Comparison of ENCODE assay signal across 9 cellular contexts in the genomic region with DNA sequence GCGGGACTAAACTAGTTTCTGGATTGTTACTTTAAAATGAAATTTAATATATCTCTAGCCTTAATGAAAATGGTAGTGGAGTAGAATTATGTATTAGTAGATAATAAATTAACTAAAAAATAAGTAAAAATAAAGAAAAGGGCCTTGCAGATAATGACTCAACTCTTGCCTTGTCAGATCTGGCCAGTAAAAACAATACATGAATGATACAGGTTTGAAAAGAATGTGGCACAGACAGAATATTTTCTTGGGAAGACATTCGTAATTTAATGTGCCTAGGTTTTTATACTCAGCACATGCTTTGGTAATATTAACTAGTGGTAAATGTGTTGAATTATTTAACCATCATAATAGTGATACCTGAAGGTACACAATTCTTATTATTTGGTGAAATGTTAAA. TPM values are rescaled to one million over a fixed set of nuclear protein-coding genes. Genes with fewer than 3 reads are reported as not detected.
DNase-seq lines count a peak whose midpoint lies in the region; ATAC-seq, FAIRE-seq and TF ChIP-seq lines count a peak whose summit lies in the region.
"Had no signal": no experiment of that assay in that cellular context is flagged by ENCODE, and none has a peak within 500 bp of the region (broad histone marks: within the 10 kb centered on the region; RNA-seq: fewer than 3 reads in every experiment).

No MANE protein-coding gene starts in this region.

- intact Hi-C loops in MCF 10A (cut with micrococcal nuclease), result loop anchor here (1.0 to 2.0 kb wide), 2 partner anchors 8 to 27 kb away; no protein-coding TSS in a partner anchor
- intact Hi-C loops in breast epithelium (cut with DNase I; ENCODE audit: low total_unique reads), result no loop called here
- intact Hi-C loops in tibial artery (cut with DNase I; ENCODE audit: low total_unique reads), result no loop called here

- TF ChIP-seq CTCF in MCF 10A (IDR thresholded peaks at IDR 0.05; ENCODE audit: unreplicated experiment) (no peak), breast epithelium (IDR thresholded peaks at IDR 0.05) (no peak), tibial artery (IDR thresholded peaks at IDR 0.05) (no peak)

- H3K36me3 ChIP-seq in breast epithelium (no peaks in the 10 kb centered on the region), tibial artery (peaks cover 0 to 6% (median 0%) of the 10 kb centered on the region in 3 donors)

- no peaks in the 10 kb centered on the region for H3K27me3 Mint-ChIP-seq in MCF 10A (ENCODE audit: insufficient read depth, unreplicated experiment)
- no peaks in the 10 kb centered on the region for H3K27me3 Mint-ChIP-seq in activated naive CD8-positive, alpha-beta T cell treated with anti-CD3 and anti-CD28 coated beads, Interleukin-2, amount 10 ng/mL, durations not matched to agents 7 days and 5 days

- CTCF ChIA-PET in MCF 10A (lab: Yijun Ruan, JAX), result interaction anchor here (0.7 to 1.9 kb wide), 3 partner anchors 9 to 376 kb away, joined by 4 to 14 read pairs (median 6); no protein-coding TSS in a partner anchor

- H3K9me3 ChIP-seq in breast epithelium (peaks cover 0 to 1% of the 10 kb centered on the region in 2 donors), tibial artery (peaks cover 0 to 2% (median under 1%) of the 10 kb centered on the region in 3 donors)

- H3K27ac ChIP-seq in breast epithelium (no peak overlapping the region), tibial artery (peak overlapping the region; percentile 64 to 70)

- peaks cover 8% of the 10 kb centered on the region for H3K9me3 Mint-ChIP-seq in MCF 10A (ENCODE audit: unreplicated experiment)
- H3K9me3 Mint-ChIP-seq in activated naive CD8-positive, alpha-beta T cell treated with anti-CD3 and anti-CD28 coated beads, Interleukin-2, amount 10 ng/mL, durations not matched to agents 7 days and 5 days, result no peaks in the 10 kb centered on the region
- H3K9me3 Mint-ChIP-seq: CD14-positive monocyte had no signal

- H3K4me3 ChIP-seq in breast epithelium (peak overlapping the region in 1 of 3 donors; percentile 29), tibial artery (peak overlapping the region; percentile 20 to 28)

- H3K36me3 Mint-ChIP-seq in MCF 10A (ENCODE audit: insufficient read depth, unreplicated experiment), result peaks cover 6% of the 10 kb centered on the region
- H3K36me3 Mint-ChIP-seq in activated naive CD8-positive, alpha-beta T cell treated with anti-CD3 and anti-CD28 coated beads, Interleukin-2, amount 10 ng/mL, durations not matched to agents 7 days and 5 days, result peaks cover 40% of the 10 kb centered on the region

- peak overlapping the region; percentile 82 for H3K27ac Mint-ChIP-seq in MCF 10A (ENCODE audit: low read depth, unreplicated experiment)
- H3K27ac Mint-ChIP-seq in activated naive CD8-positive, alpha-beta T cell treated with anti-CD3 and anti-CD28 coated beads, Interleukin-2, amount 10 ng/mL, durations not matched to agents 7 days and 5 days, result peak overlapping the region; percentile 89

- H3K4me1 Mint-ChIP-seq in MCF 10A (ENCODE audit: insufficient read depth, unreplicated experiment), result peaks cover 18% of the 10 kb centered on the region
- H3K4me1 Mint-ChIP-seq in activated naive CD8-positive, alpha-beta T cell treated with anti-CD3 and anti-CD28 coated beads, Interleukin-2, amount 10 ng/mL, durations not matched to agents 7 days and 5 days, result peaks cover 63% of the 10 kb centered on the region

- TF ChIP-seq POLR2A in breast epithelium (IDR thresholded peaks at IDR 0.05), result no peak

- BruUV-seq in MCF 10A (replicated peaks; lab: Mats Ljungman, UMichigan), result no TSS peak

- FAIRE-seq in islet of Langerhans (lab: Jason Lieb, UNC), result peak; percentile 84

- no peak for ATAC-seq in activated naive CD8-positive, alpha-beta T cell treated with anti-CD3 and anti-CD28 coated beads, Interleukin-2, amount 10 ng/mL, durations not matched to agents 7 days and 5 days (ENCODE audit: low read depth)
- ATAC-seq in HG03196 (IDR thresholded peaks at IDR 0.05; ENCODE audit: unreplicated experiment), result no peak

- H3K4me3 Mint-ChIP-seq in MCF 10A (ENCODE audit: unreplicated experiment), result no peak overlapping the region
- peak overlapping the region; percentile 67 for H3K4me3 Mint-ChIP-seq in activated naive CD8-positive, alpha-beta T cell treated with anti-CD3 and anti-CD28 coated beads, Interleukin-2, amount 10 ng/mL, durations not matched to agents 7 days and 5 days

- DNase-seq in MCF 10A (ENCODE audit: unreplicated experiment) (peak; percentile 20), breast epithelium (ENCODE audit: low spot score in 2 of 2) (no peak), tibial artery (no peak), NCI-H748 treated with DMSO at 0.1 percent for 48 hours (lab: John Stamatoyannopoulos, UW) (no peak), NOMO-1 treated with DMSO at 0.1 percent for 48 hours (lab: John Stamatoyannopoulos, UW; ENCODE audit: unreplicated experiment) (no peak)
- DNase-seq in activated naive CD8-positive, alpha-beta T cell treated with anti-CD3 and anti-CD28 coated beads, Interleukin-2, amount 10 ng/mL, durations not matched to agents 7 days and 5 days, result no peak

- POLR2A ChIA-PET in MCF 10A (lab: Yijun Ruan, JAX), result interaction anchor here (0.7 to 4.9 kb wide), 12 partner anchors 9 to 380 kb away, joined by 3 to 84 read pairs (median 6); partner anchors contain the start of gene ATF7IP
- POLR2A ChIA-PET in activated naive CD8-positive, alpha-beta T cell treated with anti-CD3 and anti-CD28 coated beads, Interleukin-2, amount 10 ng/mL, durations not matched to agents 7 days and 5 days (lab: Charles Lee), result interaction anchor here (1.0 to 4.0 kb wide), 7 partner anchors 8 to 377 kb away, joined by 3 to 55 read pairs (median 12); partner anchors contain the start of gene ATF7IP

- H3K27me3 ChIP-seq in breast epithelium, result no peaks in the 10 kb centered on the region
- H3K27me3 ChIP-seq in tibial artery, result no peaks in the 10 kb centered on the region

- H3K4me1 ChIP-seq in breast epithelium (peaks cover 0 to 4% of the 10 kb centered on the region in 2 donors), tibial artery (peaks cover 0 to 72% (median 6%) of the 10 kb centered on the region in 4 donors)

RNA-seq across cellular contexts. Expression of gene ATF7IP, which starts 28.3 kb away (rescaled TPM):
- total RNA-seq in MCF 10A (2022) (29.4 and 33.1 TPM in 2 replicates), breast epithelium (10 to 100 TPM; 45.4 to 81.2 (median 48.8) TPM)
- 100 to 1,000 TPM; 149 to 172 TPM for total RNA-seq in activated naive CD8-positive, alpha-beta T cell treated with anti-CD3 and anti-CD28 coated beads, Interleukin-2, amount 10 ng/mL, durations not matched to agents 7 days and 5 days

Comparison
In these comparisons a context has a peak if more than half of its experiments do, and no peak if none do; other contexts are left out.
1. H3K27ac ChIP-seq: peak in tibial artery (2 of 2); none in breast epithelium (0 of 2).